ENCODE assay signal across 9 cellular contexts in genomic region chr12:122753213-122753571, GRCh38. TPM values are rescaled to one million over a fixed set of nuclear protein-coding genes. Genes with fewer than 3 reads are reported as not detected.
DNase-seq lines count a peak whose midpoint lies in the region; ATAC-seq and TF ChIP-seq lines count a peak whose summit lies in the region.
"Had no signal": no experiment of that assay in that cellular context is flagged by ENCODE, and none has a peak within 500 bp of the region (broad histone marks: within the 10 kb centered on the region; RNA-seq: fewer than 3 reads in every experiment).

No MANE protein-coding gene starts in this region.

- in situ Hi-C loops in gastrocnemius medialis (cut with MboI; ENCODE audit: low sequenced_read_pairs in 4 of 4), result loop anchor here in 1 of 4 donors (25.0 kb wide), 1 partner anchor 241 kb away; the partner anchor contains the start of gene ZCCHC8

- peaks cover 12% of the 10 kb centered on the region for H3K4me1 ChIP-seq in foreskin keratinocyte
- H3K4me1 ChIP-seq in gastrocnemius medialis, result peaks cover 6 to 16% of the 10 kb centered on the region in 2 donors

- peak overlapping the region; percentile 74 for H3K27ac ChIP-seq in foreskin keratinocyte
- H3K27ac ChIP-seq in gastrocnemius medialis, result peak overlapping the region; percentile 83 to 93 (median 90)

- TF ChIP-seq CTCF in foreskin keratinocyte (conservative IDR thresholded peaks at IDR 0.05) (no peak), gastrocnemius medialis (IDR thresholded peaks at IDR 0.05 in 4 of 5, conservative IDR thresholded peaks at IDR 0.05 in 1 of 5) (no peak)

- no peaks in the 10 kb centered on the region for H3K9me3 Mint-ChIP-seq in activated T-cell treated with anti-CD3 and anti-CD28 coated beads, Interleukin-2, amount 50 U/mL, for 24 hours
- no peaks in the 10 kb centered on the region for H3K9me3 Mint-ChIP-seq in T-cell

- H3K27ac Mint-ChIP-seq in activated T-cell treated with anti-CD3 and anti-CD28 coated beads, Interleukin-2, amount 50 U/mL, for 24 hours, result peak overlapping the region; percentile 98
- peak overlapping the region; percentile 98 to 99 for H3K27ac Mint-ChIP-seq in T-cell

- peaks cover 55% of the 10 kb centered on the region for H3K36me3 Mint-ChIP-seq in activated T-cell treated with anti-CD3 and anti-CD28 coated beads, Interleukin-2, amount 50 U/mL, for 24 hours (ENCODE audit: low read depth)
- H3K36me3 Mint-ChIP-seq in T-cell, result peaks cover 37% of the 10 kb centered on the region

- peaks cover 0 to 43% of the 10 kb centered on the region in 2 donors for H3K36me3 ChIP-seq in gastrocnemius medialis

- TF ChIP-seq POLR2A in gastrocnemius medialis (IDR thresholded peaks at IDR 0.05), result no peak

- no peaks in the 10 kb centered on the region for H3K27me3 Mint-ChIP-seq in activated T-cell treated with anti-CD3 and anti-CD28 coated beads, Interleukin-2, amount 50 U/mL, for 24 hours
- H3K27me3 Mint-ChIP-seq in T-cell, result no peaks in the 10 kb centered on the region

- peak overlapping the region; percentile 74 to 98 (median 92) for H3K4me3 ChIP-seq in gastrocnemius medialis

- H3K27me3 ChIP-seq in foreskin keratinocyte, result no peaks in the 10 kb centered on the region
- H3K27me3 ChIP-seq in gastrocnemius medialis, result no peaks in the 10 kb centered on the region

- no peaks in the 10 kb centered on the region for H3K9me3 ChIP-seq in gastrocnemius medialis

- CTCF ChIA-PET in T-cell (lab: Charles Lee), result interaction anchor here (0.8 to 0.9 kb wide), 2 partner anchors 37 to 115 kb away, joined by 3 to 4 read pairs; no protein-coding TSS in a partner anchor

- DNase-seq in activated T-cell treated with anti-CD3 and anti-CD28 coated beads, Interleukin-2, amount 50 U/mL, for 24 hours, result no peak
- DNase-seq in activated T-cell treated with anti-CD3 and anti-CD28 coated beads, Interleukin-2, amount 50 U/mL, for 1 hour, result no peak
- no peak for DNase-seq in T-cell
- DNase-seq in foreskin keratinocyte, result no peak
- no peak for DNase-seq in gastrocnemius medialis
- DNase-seq in SKM-1 treated with dmso at 0.1 percent for 144 hours (lab: John Stamatoyannopoulos, UW; ENCODE audit: unreplicated experiment), result no peak
- no peak for DNase-seq in COLO829 (ENCODE audit: low spot score)

- peak overlapping the region; percentile 93 for H3K4me3 Mint-ChIP-seq in activated T-cell treated with anti-CD3 and anti-CD28 coated beads, Interleukin-2, amount 50 U/mL, for 24 hours
- peak overlapping the region; percentile 90 to 94 (median 92) for H3K4me3 Mint-ChIP-seq in T-cell

- intact Hi-C loops in gastrocnemius medialis (cut with DNase I; ENCODE audit: low total_unique reads), result loop anchor here (2.0 to 10.0 kb wide), 2 partner anchors 114 to 528 kb away; partner anchors contain the start of gene DIABLO

- ATAC-seq in T-cell (replicated peaks in 1 of 4) (no peak), foreskin keratinocyte (no peak), gastrocnemius medialis (no peak), HG03039 (IDR thresholded peaks at IDR 0.05; ENCODE audit: unreplicated experiment) (no peak)

- POLR2A ChIA-PET in T-cell (lab: Charles Lee), result interaction anchor here (0.7 to 1.1 kb wide), 2 partner anchors 120 to 480 kb away, joined by 3 read pairs; partner anchors contain the start of gene MPHOSPH9 (in 1 of the 2)

- peaks cover 50% of the 10 kb centered on the region for H3K4me1 Mint-ChIP-seq in activated T-cell treated with anti-CD3 and anti-CD28 coated beads, Interleukin-2, amount 50 U/mL, for 24 hours (ENCODE audit: low read depth)
- H3K4me1 Mint-ChIP-seq in T-cell, result peaks cover 52 to 59% (median 53%) of the 10 kb centered on the region in 3 donors

RNA-seq across cellular contexts. Expression of gene DENR, which starts 0.6 kb away (rescaled TPM):
- total RNA-seq in T-cell (10 to 100 TPM; 36.6 to 50.6 (median 44.7) TPM), foreskin keratinocyte (57.7 and 64.4 TPM in 2 replicates), gastrocnemius medialis (10 to 100 TPM; 16.1 to 26.2 (median 23.5) TPM)
- polyA plus RNA-seq in foreskin keratinocyte, result 36.9 and 45.0 TPM in 2 replicates

RNA-seq across cellular contexts. Expression of gene CCDC62, which starts 21.2 kb away (rescaled TPM):
- total RNA-seq in T-cell, result 1 to 10 TPM in 2 of 5 donors, under 1 TPM in 3; 0.70 to 1.5 (median 0.90) TPM
- 0.20 and 0.25 TPM in 2 replicates for total RNA-seq in foreskin keratinocyte
- 0.03 and 0.06 TPM in 2 replicates for polyA plus RNA-seq in foreskin keratinocyte
- 1 to 10 TPM in 1 of 4 donors, under 1 TPM in 3; 0.52 to 1.5 (median 0.84) TPM for total RNA-seq in gastrocnemius medialis

RNA-seq across cellular contexts. Expression of gene HCAR1, which starts 22.5 kb away (rescaled TPM):
- under 1 TPM in 2 of 5 donors, not detected in 3; 0.06 to 0.19 TPM for total RNA-seq in T-cell
- total RNA-seq in foreskin keratinocyte, result 0.10 TPM in 1 of 2 replicates, not detected in the other
- 0.01 TPM in 1 of 2 replicates, not detected in the other for polyA plus RNA-seq in foreskin keratinocyte
- under 1 TPM in 1 of 4 donors, not detected in 3; 0.10 TPM for total RNA-seq in gastrocnemius medialis

RNA-seq across cellular contexts. Expression of gene HCAR3, which starts 36.6 kb away (rescaled TPM):
- not detected for total RNA-seq in T-cell
- 0.92 and 1.2 TPM in 2 replicates for total RNA-seq in foreskin keratinocyte
- 0.85 and 1.2 TPM in 2 replicates for polyA plus RNA-seq in foreskin keratinocyte
- not detected for total RNA-seq in gastrocnemius medialis
- total RNA-seq: dermis microvascular lymphatic vessel endothelial cell had no signal

RNA-seq across cellular contexts. Expression of gene HCAR2, which starts 50.0 kb away (rescaled TPM):
- total RNA-seq in T-cell (under 1 TPM in 1 of 5 donors, not detected in 4; 0.23 TPM), foreskin keratinocyte (2.2 TPM in 2 replicates), gastrocnemius medialis (under 1 TPM in 1 of 4 donors, not detected in 3; 0.18 TPM)
- polyA plus RNA-seq in foreskin keratinocyte, result 2.1 and 2.3 TPM in 2 replicates
- total RNA-seq: dermis microvascular lymphatic vessel endothelial cell had no signal
